ENCODE assay signal across 9 cellular contexts in genomic region chr18:13217466-13217961, GRCh38. TPM values are rescaled to one million over a fixed set of nuclear protein-coding genes. Genes with fewer than 3 reads are reported as not detected.
DNase-seq lines count a peak whose midpoint lies in the region; ATAC-seq, FAIRE-seq and TF ChIP-seq lines count a peak whose summit lies in the region.
"Had no signal": no experiment of that assay in that cellular context is flagged by ENCODE, and none has a peak within 500 bp of the region (broad histone marks: within the 10 kb centered on the region; RNA-seq: fewer than 3 reads in every experiment).

No MANE protein-coding gene starts in this region.

- WGBS in pancreas, 2 donors, result 1 to 2% methylated on average over 19 to 64 of the region's 64 CpGs

- TF ChIP-seq CTCF in CD14-positive monocyte (IDR thresholded peaks at IDR 0.05) (no peak), GM20000 (IDR thresholded peaks at IDR 0.05; ENCODE audit: extremely low read depth, missing control alignments) (no peak), pancreas (IDR thresholded peaks at IDR 0.05) (no peak), upper lobe of right lung (IDR thresholded peaks at IDR 0.05) (no peak)

- H3K36me3 Mint-ChIP-seq in CD14-positive monocyte, result peaks cover 0 to 3% of the 10 kb centered on the region in 2 donors

- no peak overlapping the region for H3K27ac Mint-ChIP-seq in CD14-positive monocyte

- no peaks in the 10 kb centered on the region for H3K9me3 Mint-ChIP-seq in CD14-positive monocyte

- H3K9me3 ChIP-seq in pancreas, result no peaks in the 10 kb centered on the region
- no peaks in the 10 kb centered on the region for H3K9me3 ChIP-seq in upper lobe of right lung

- peak overlapping the region; percentile 59 to 75 (median 65) for H3K4me3 ChIP-seq in pancreas
- peak overlapping the region; percentile 60 for H3K4me3 ChIP-seq in upper lobe of right lung

- peaks cover 14 to 22% (median 14%) of the 10 kb centered on the region in 3 donors for H3K27me3 Mint-ChIP-seq in CD14-positive monocyte (ENCODE audit: low read depth in 3 of 3)

- DNase-seq in CD14-positive monocyte (ENCODE audit: low spot score), result no peak
- peak; percentile 79 for DNase-seq in GM20000 (ENCODE audit: low spot score)
- DNase-seq in NOMO-1 treated with dmso at 0.1 percent for 144 hours (lab: John Stamatoyannopoulos, UW; ENCODE audit: unreplicated experiment), result peak; percentile 66
- peak; percentile 85 for DNase-seq in activated effector memory CD4-positive, alpha-beta T cell treated with anti-CD3 and anti-CD28 coated beads, Interleukin-2, amount 50 U/mL, for 16 hours
- peak; percentile 30 for DNase-seq in glomerular visceral epithelial cell (ENCODE audit: extremely low spot score)
- peak; percentile 32 to 81 (median 56) for DNase-seq in pancreas
- DNase-seq in upper lobe of right lung, result peak; percentile 76
- no peak for DNase-seq in NCI-H128 (lab: John Stamatoyannopoulos, UW; ENCODE audit: unreplicated experiment)

- H3K4me1 ChIP-seq in pancreas (peaks cover 0 to 9% (median 5%) of the 10 kb centered on the region in 3 donors), upper lobe of right lung (peaks cover 39% of the 10 kb centered on the region)

- peaks cover 65% of the 10 kb centered on the region for H3K4me1 Mint-ChIP-seq in CD14-positive monocyte

- H3K27ac ChIP-seq in pancreas (peak overlapping the region in 3 of 4 donors; percentile 46 to 80 (median 72)), upper lobe of right lung (peak overlapping the region; percentile 76)

- H3K27me3 ChIP-seq in pancreas, result no peaks in the 10 kb centered on the region
- H3K27me3 ChIP-seq in upper lobe of right lung, result peaks cover 4% of the 10 kb centered on the region

- ATAC-seq in pancreas (peak; percentile 13 to 59 (median 35)), upper lobe of right lung (peak; percentile 60)

- FAIRE-seq in pancreas (lab: Jason Lieb, UNC), result no peak

- intact Hi-C loops in CD14-positive monocyte (cut with micrococcal nuclease) (loop anchor here (5.0 to 10.0 kb wide), 6 partner anchors 237 to 510 kb away; partner anchors contain the start of genes FAM210A (in 1 of the 2) and RNMT (in 1 of the 2)), pancreas (cut with DNase I) (loop anchor here in 1 of 3 donors (5.0 to 10.0 kb wide), 2 partner anchors 310 to 417 kb away; no protein-coding TSS in a partner anchor), upper lobe of right lung (cut with DNase I) (loop anchor here (5.0 kb wide), 1 partner anchor 310 kb away; no protein-coding TSS in a partner anchor)

- H3K36me3 ChIP-seq in pancreas, result no peaks in the 10 kb centered on the region
- H3K36me3 ChIP-seq in upper lobe of right lung, result no peaks in the 10 kb centered on the region

- peak overlapping the region; percentile 11 to 62 for H3K4me3 Mint-ChIP-seq in CD14-positive monocyte

RNA-seq across cellular contexts. Expression of gene LDLRAD4, which starts 1.0 kb away (rescaled TPM):
- polyA plus RNA-seq in CD14-positive monocyte (10 to 100 TPM; 13.5 to 13.8 TPM), pancreas (1 to 10 TPM; 2.5 to 2.6 TPM)
- total RNA-seq in pancreas (10 to 100 TPM in 2 of 6 donors, 1 to 10 TPM in 4; 3.3 to 21.8 (median 7.8) TPM), upper lobe of right lung (18.4 TPM)
- total RNA-seq: HT1080 had no signal

Comparison
In these comparisons a context has a peak if more than half of its experiments do, and no peak if none do; other contexts are left out.
1. DNase-seq: peak in GM20000 (single experiment), NOMO-1 treated with dmso at 0.1 percent for 144 hours (single experiment), activated effector memory CD4-positive, alpha-beta T cell treated with anti-CD3 and anti-CD28 coated beads, Interleukin-2, amount 50 U/mL, for 16 hours (single experiment), glomerular visceral epithelial cell (single experiment), pancreas (6 of 6) and upper lobe of right lung (single experiment); none in CD14-positive monocyte (single experiment) and NCI-H128 (single experiment).